In genomic region chr19:36115453-36116343, GRCh38 we compare ENCODE assay signal across 8 cellular contexts. TPM values are rescaled to one million over a fixed set of nuclear protein-coding genes. Genes with fewer than 3 reads are reported as not detected.
DNase-seq lines count a peak whose midpoint lies in the region; ATAC-seq and TF ChIP-seq lines count a peak whose summit lies in the region.

Gene TBCB, plus strand, starts transcription at chr19:36115468. Its CDS starts 93 bp downstream, at chr19:36115561.

- TF ChIP-seq CTCF in Panc1 (IDR thresholded peaks at IDR 0.05), result no peak

- peaks cover 3% of the 10 kb centered on the region; the same call in 1 of the 2 replicates for H3K36me3 ChIP-seq in Panc1 (ENCODE audit: control insufficient read depth, insufficient read depth, low read length)
- peaks cover 3% of the 10 kb centered on the region for H3K36me3 ChIP-seq in urinary bladder (ENCODE audit: insufficient read depth)

- H3K4me3 ChIP-seq in Panc1 (ENCODE audit: low read depth in 2 of 2, low read length in 2 of 2) (peak within 1 kb of the TSS; percentile 85 to 96), urinary bladder (ENCODE audit: low read depth, low read length) (peak within 1 kb of the TSS; percentile 71)

- POLR2A ChIA-PET in Panc1 (lab: Charles Lee), result interaction anchor here (0.5 to 0.7 kb wide), 3 partner anchors 12 to 97 kb away, joined by 3 to 9 read pairs (median 4); no protein-coding TSS in a partner anchor

- CTCF ChIA-PET in Panc1 (lab: Charles Lee), result interaction anchor here (0.5 kb wide), 1 partner anchor 40 kb away, joined by 3 read pairs; no protein-coding TSS in a partner anchor

- in situ Hi-C loops in Panc1 (cut with HindIII; ENCODE audit: low pct_unique_long_range_greater_than_20kb, low sequenced_read_pairs), result no loop called here

- peak within 1 kb of the TSS; percentile 89 for H3K27ac Mint-ChIP-seq in activated T-helper 2 cell treated with anti-CD3 and anti-CD28 coated beads, Interferon-gamma antibody, Interleukin-2, Interleukin-4, amounts not matched to agents 10 μg/mL and 5 μg/mL and 100 μg/mL, durations not matched to agents 14 hours and 24 hours and 36 hours

- H3K36me3 Mint-ChIP-seq in activated T-helper 2 cell treated with anti-CD3 and anti-CD28 coated beads, Interferon-gamma antibody, Interleukin-2, Interleukin-4, amounts not matched to agents 10 μg/mL and 5 μg/mL and 100 μg/mL, durations not matched to agents 14 hours and 24 hours and 36 hours (ENCODE audit: low read depth), result peaks cover 48% of the 10 kb centered on the region

- H3K27me3 Mint-ChIP-seq in activated T-helper 2 cell treated with anti-CD3 and anti-CD28 coated beads, Interferon-gamma antibody, Interleukin-2, Interleukin-4, amounts not matched to agents 10 μg/mL and 5 μg/mL and 100 μg/mL, durations not matched to agents 14 hours and 24 hours and 36 hours (ENCODE audit: low read depth), result no peaks in the 10 kb centered on the region

- H3K9me3 Mint-ChIP-seq in activated T-helper 2 cell treated with anti-CD3 and anti-CD28 coated beads, Interferon-gamma antibody, Interleukin-2, Interleukin-4, amounts not matched to agents 10 μg/mL and 5 μg/mL and 100 μg/mL, durations not matched to agents 14 hours and 24 hours and 36 hours, result no peaks in the 10 kb centered on the region

- BruUV-seq in Panc1 (replicated peaks; lab: Mats Ljungman, UMichigan), result TSS peak; percentile 77

- 3% methylated on average over 59 of the region's 59 CpGs for WGBS in urinary bladder

- H3K4me3 Mint-ChIP-seq in activated T-helper 2 cell treated with anti-CD3 and anti-CD28 coated beads, Interferon-gamma antibody, Interleukin-2, Interleukin-4, amounts not matched to agents 10 μg/mL and 5 μg/mL and 100 μg/mL, durations not matched to agents 14 hours and 24 hours and 36 hours (ENCODE audit: low read depth), result peak within 1 kb of the TSS; percentile 90

- H3K27ac ChIP-seq in Panc1 (ENCODE audit: low read length) (peak within 1 kb of the TSS; percentile 92), urinary bladder (ENCODE audit: low read depth) (peak within 1 kb of the TSS; percentile 73)

- H3K9me3 ChIP-seq in Panc1 (ENCODE audit: control insufficient read depth, insufficient read depth, low read depth, low read length), result no peaks in the 10 kb centered on the region

- no peaks in the 10 kb centered on the region for H3K27me3 ChIP-seq in Panc1 (ENCODE audit: control insufficient read depth, insufficient read depth, low read length)

- peaks cover 14% of the 10 kb centered on the region for H3K4me1 ChIP-seq in Panc1 (ENCODE audit: control insufficient read depth, insufficient read depth, low read length)
- H3K4me1 ChIP-seq in urinary bladder (ENCODE audit: insufficient read depth), result no peaks in the 10 kb centered on the region

- ATAC-seq in GM18502 (IDR thresholded peaks at IDR 0.05; ENCODE audit: poor library complexity, unreplicated experiment), result peak; percentile 31
- ATAC-seq in HG02943 (IDR thresholded peaks at IDR 0.05; ENCODE audit: low read depth, unreplicated experiment), result peak; percentile 32
- ATAC-seq in Panc1, result peak; percentile 70
- no peak for ATAC-seq in HG03175 (IDR thresholded peaks at IDR 0.05; ENCODE audit: unreplicated experiment)

- DNase-seq in Panc1 (ENCODE audit: low read depth, low spot score) (peak; percentile 65), germinal center (ENCODE audit: low spot score) (peak; percentile 88), posterior vena cava (ENCODE audit: low spot score) (peak; percentile 94)
- no peak for DNase-seq in activated T-helper 2 cell treated with anti-CD3 and anti-CD28 coated beads, Interferon-gamma antibody, Interleukin-2, Interleukin-4, amounts not matched to agents 10 μg/mL and 5 μg/mL and 100 μg/mL, durations not matched to agents 14 hours and 24 hours and 36 hours (ENCODE audit: low spot score)

- intact Hi-C loops in Panc1 (cut with micrococcal nuclease; ENCODE audit: unreplicated experiment) (no loop called here), posterior vena cava (cut with DNase I) (no loop called here)
- intact Hi-C loops in activated T-helper 2 cell treated with anti-CD3 and anti-CD28 coated beads, Interferon-gamma antibody, Interleukin-2, Interleukin-4, amounts not matched to agents 10 μg/mL and 5 μg/mL and 100 μg/mL, durations not matched to agents 14 hours and 24 hours and 36 hours (cut with micrococcal nuclease), result loop anchor here (1.0 to 10.0 kb wide), 8 partner anchors 12 to 471 kb away; partner anchors contain the start of genes ALKBH6, COX6B1, ETV2 and HSPB6

- peaks cover 23% of the 10 kb centered on the region for H3K4me1 Mint-ChIP-seq in activated T-helper 2 cell treated with anti-CD3 and anti-CD28 coated beads, Interferon-gamma antibody, Interleukin-2, Interleukin-4, amounts not matched to agents 10 μg/mL and 5 μg/mL and 100 μg/mL, durations not matched to agents 14 hours and 24 hours and 36 hours (ENCODE audit: low read depth)

RNA-seq across cellular contexts. Expression of gene TBCB, which starts in this region (rescaled TPM):
- 496 TPM for total RNA-seq in Panc1 (2021; ENCODE audit: unreplicated experiment)
- polyA plus RNA-seq in Panc1 (2012; ENCODE audit: insufficient read length), result 864 TPM
- total RNA-seq in activated T-helper 2 cell treated with anti-CD3 and anti-CD28 coated beads, Interferon-gamma antibody, Interleukin-2, Interleukin-4, amounts not matched to agents 10 μg/mL and 5 μg/mL and 100 μg/mL, durations not matched to agents 14 hours and 24 hours and 36 hours, result 143 and 147 TPM in 2 replicates
- total RNA-seq in posterior vena cava, result 100 to 1,000 TPM; 133 to 141 TPM
- total RNA-seq in urinary bladder, result 80.6 TPM
- 278 TPM for polyA plus RNA-seq in urinary bladder
